Comparison of ENCODE assay signal across 14 cellular contexts in genomic region chr17:34556384-34556783, GRCh38. TPM values are rescaled to one million over a fixed set of nuclear protein-coding genes. Genes with fewer than 3 reads are reported as not detected.
DNase-seq lines count a peak whose midpoint lies in the region; ATAC-seq and TF ChIP-seq lines count a peak whose summit lies in the region.
"Had no signal": no experiment of that assay in that cellular context is flagged by ENCODE, and none has a peak within 500 bp of the region (broad histone marks: within the 10 kb centered on the region; RNA-seq: fewer than 3 reads in every experiment).

No MANE protein-coding gene starts in this region.

- H3K27me3 Mint-ChIP-seq in natural killer cell treated with Interleukin-12 subunit alpha and Interleukin-12 subunit beta and Interleukin-15 and Interleukin-18, amount 100 ng/mL, for 72 hours = peaks cover 15 to 30% of the 10 kb centered on the region in 2 donors

- in situ Hi-C loops in KBM-7 (cut with MboI; ENCODE audit: low pct_unique_long_range_greater_than_20kb, low sequenced_read_pairs) (no loop called here), astrocyte of the cerebellum (cut with HindIII; ENCODE audit: low sequenced_read_pairs) (no loop called here)

- ATAC-seq in GM19023 (IDR thresholded peaks at IDR 0.05; ENCODE audit: unreplicated experiment) (no peak), left lobe of liver (no peak), HG03025 (IDR thresholded peaks at IDR 0.05; ENCODE audit: low FRiP score, unreplicated experiment) (no peak)
- ATAC-seq in natural killer cell treated with Interleukin-12 subunit alpha and Interleukin-12 subunit beta and Interleukin-15 and Interleukin-18, amount 100 ng/mL, for 72 hours = no peak

- no peak overlapping the region for H3K27ac Mint-ChIP-seq in natural killer cell treated with Interleukin-12 subunit alpha and Interleukin-12 subunit beta and Interleukin-15 and Interleukin-18, amount 100 ng/mL, for 72 hours
- H3K27ac Mint-ChIP-seq: nephron; stimulated activated naive CD8-positive, alpha-beta T cell treated with anti-CD3 and anti-CD28 coated beads, Interleukin-15, Interleukin-2, amounts not matched to agents 100 ng/mL and 50 ng/mL, for 24 hours had no signal

- H3K9me3 Mint-ChIP-seq in natural killer cell treated with Interleukin-12 subunit alpha and Interleukin-12 subunit beta and Interleukin-15 and Interleukin-18, amount 100 ng/mL, for 72 hours = no peaks in the 10 kb centered on the region
- H3K9me3 Mint-ChIP-seq: nephron; stimulated activated naive CD8-positive, alpha-beta T cell treated with anti-CD3 and anti-CD28 coated beads, Interleukin-15, Interleukin-2, amounts not matched to agents 100 ng/mL and 50 ng/mL, for 24 hours had no signal

- H3K36me3 Mint-ChIP-seq in natural killer cell treated with Interleukin-12 subunit alpha and Interleukin-12 subunit beta and Interleukin-15 and Interleukin-18, amount 100 ng/mL, for 72 hours = no peaks in the 10 kb centered on the region

- no peak for TF ChIP-seq CTCF in astrocyte of the cerebellum (IDR thresholded peaks at IDR 0.05; ENCODE audit: low read depth, low read length, missing control alignments)

- H3K4me3 ChIP-seq in astrocyte of the cerebellum (ENCODE audit: low read depth, low read length) = no peak overlapping the region
- H3K4me3 ChIP-seq: sigmoid colon had no signal

- H3K4me1 Mint-ChIP-seq in natural killer cell treated with Interleukin-12 subunit alpha and Interleukin-12 subunit beta and Interleukin-15 and Interleukin-18, amount 100 ng/mL, for 72 hours (ENCODE audit: low read depth in 2 of 2) = no peaks in the 10 kb centered on the region
- H3K4me1 Mint-ChIP-seq: nephron had no signal

- no peak overlapping the region for H3K4me3 Mint-ChIP-seq in natural killer cell treated with Interleukin-12 subunit alpha and Interleukin-12 subunit beta and Interleukin-15 and Interleukin-18, amount 100 ng/mL, for 72 hours
- H3K4me3 Mint-ChIP-seq: nephron; stimulated activated naive CD8-positive, alpha-beta T cell treated with anti-CD3 and anti-CD28 coated beads, Interleukin-15, Interleukin-2, amounts not matched to agents 100 ng/mL and 50 ng/mL, for 24 hours had no signal

- DNase-seq in Daoy (ENCODE audit: low read depth) = peak; percentile 21
- DNase-seq in KBM-7 = peak; percentile 17
- DNase-seq in astrocyte of the cerebellum (ENCODE audit: low read depth) = peak; percentile 1
- DNase-seq in iris pigment epithelial cell (ENCODE audit: low read depth) = peak; percentile 17
- DNase-seq in natural killer cell treated with Interleukin-12 subunit alpha and Interleukin-12 subunit beta and Interleukin-15 and Interleukin-18, amount 100 ng/mL, for 72 hours (ENCODE audit: low spot score) = no peak
- no peak for DNase-seq in left lobe of liver (ENCODE audit: low spot score)
- DNase-seq: activated CD4-positive, alpha-beta T cell treated with anti-CD3 and anti-CD28 coated beads, Interleukin-2, amount 50 U/mL, for 1 hour; effector memory CD4-positive, alpha-beta T cell; NCI-H187; sigmoid colon had no signal

RNA-seq across cellular contexts. Expression of gene TMEM132E, which starts 23.0 kb away (rescaled TPM):
- total RNA-seq in Daoy (2014; rRNA removed; shearing (Covaris generic)) = not detected in 2 replicates
- total RNA-seq in natural killer cell treated with Interleukin-12 subunit alpha and Interleukin-12 subunit beta and Interleukin-15 and Interleukin-18, amount 100 ng/mL, for 72 hours = not detected
- 0.65 TPM for total RNA-seq in left lobe of liver
- total RNA-seq: sigmoid colon had no signal

Comparison
In these comparisons a context has a peak if more than half of its experiments do, and no peak if none do; other contexts are left out.
1. DNase-seq: peak in Daoy (single experiment), KBM-7 (single experiment), astrocyte of the cerebellum (single experiment) and iris pigment epithelial cell (single experiment); none in natural killer cell treated with Interleukin-12 subunit alpha and Interleukin-12 subunit beta and Interleukin-15 and Interleukin-18, amount 100 ng/mL, for 72 hours (single experiment) and left lobe of liver (single experiment).